ENCODE assay signal across 9 cellular contexts in the genomic region with DNA sequence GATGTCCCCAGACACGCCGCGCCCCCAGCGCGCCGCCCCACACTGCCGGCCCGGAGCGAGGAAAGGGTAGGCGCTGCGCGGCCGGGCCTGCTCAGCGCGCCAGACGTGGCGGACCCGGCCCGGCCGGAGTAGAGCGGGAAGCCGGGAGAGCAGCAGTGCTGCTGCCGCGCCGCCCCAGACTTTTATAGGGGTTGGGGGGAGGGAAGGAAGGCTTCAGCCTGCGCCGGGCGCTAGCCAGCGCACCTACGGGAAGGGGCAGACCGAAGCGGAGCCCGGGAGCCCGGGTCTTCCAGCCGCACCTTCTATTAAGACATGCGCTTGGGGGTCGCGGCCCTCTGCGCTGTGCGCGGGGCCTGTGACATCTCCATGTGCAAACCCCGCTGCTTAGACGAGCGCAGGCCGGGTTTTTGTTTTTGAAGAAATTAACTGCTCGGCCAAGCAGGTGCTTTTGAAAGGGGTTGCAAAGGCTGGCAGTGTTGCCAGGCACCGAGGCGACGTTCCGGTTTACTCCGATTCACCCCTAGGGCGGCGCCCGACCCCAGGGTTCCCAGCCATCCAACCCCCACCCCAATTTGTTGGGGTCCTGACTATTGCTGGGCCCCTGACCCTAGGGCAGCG. TPM values are rescaled to one million over a fixed set of nuclear protein-coding genes. Genes with fewer than 3 reads are reported as not detected.
DNase-seq lines count a peak whose midpoint lies in the region; ATAC-seq and TF ChIP-seq lines count a peak whose summit lies in the region.
"Had no signal": no experiment of that assay in that cellular context is flagged by ENCODE, and none has a peak within 500 bp of the region (broad histone marks: within the 10 kb centered on the region; RNA-seq: fewer than 3 reads in every experiment).

No MANE protein-coding gene starts in this region.

- H4K20me1 ChIP-seq in KMS-11 (ENCODE audit: insufficient read depth), result no peaks in the 10 kb centered on the region

- peak overlapping the region; percentile 57 for H2AFZ ChIP-seq in KMS-11 (ENCODE audit: low read depth)

- no peak overlapping the region for H3K9ac ChIP-seq in KMS-11
- H3K9ac ChIP-seq in iPS-18a (ENCODE audit: low read length), result no peak overlapping the region

- no peaks in the 10 kb centered on the region for H3K36me3 ChIP-seq in KMS-11 (ENCODE audit: insufficient read depth)
- H3K36me3 ChIP-seq in iPS-18a (ENCODE audit: control insufficient read depth, low read depth, low read length), result no peaks in the 10 kb centered on the region
- H3K36me3 ChIP-seq in thoracic aorta, result no peaks in the 10 kb centered on the region

- no peak for TF ChIP-seq CTCF in KMS-11 (conservative IDR thresholded peaks at IDR 0.05; ENCODE audit: low read depth, low read length)
- no peak for TF ChIP-seq CTCF in thoracic aorta (IDR thresholded peaks at IDR 0.05)

- H3K9me3 ChIP-seq in iPS-18a (ENCODE audit: control insufficient read depth, low read depth, low read length) (no peaks in the 10 kb centered on the region), thoracic aorta (no peaks in the 10 kb centered on the region)

- H3K27ac ChIP-seq in KMS-11 (no peak overlapping the region), iPS-18a (ENCODE audit: low read length) (no peak overlapping the region), thoracic aorta (no peak overlapping the region)

- H3K27me3 ChIP-seq in KMS-11 (ENCODE audit: insufficient read depth, low read depth), result peaks cover 61% of the 10 kb centered on the region
- H3K27me3 ChIP-seq in iPS-18a (ENCODE audit: control insufficient read depth, insufficient read depth, low read length), result peaks cover 100% of the 10 kb centered on the region
- H3K27me3 ChIP-seq in thoracic aorta (replicated peaks; ENCODE audit: insufficient read depth), result peaks cover 58% of the 10 kb centered on the region

- peaks cover 5% of the 10 kb centered on the region for H3K4me1 ChIP-seq in KMS-11 (ENCODE audit: low read depth, poor library complexity, severe bottlenecking)
- peaks cover 30% of the 10 kb centered on the region for H3K4me1 ChIP-seq in iPS-18a (ENCODE audit: control insufficient read depth, low read depth, low read length)
- peaks cover 22 to 44% of the 10 kb centered on the region in 2 donors for H3K4me1 ChIP-seq in thoracic aorta (ENCODE audit: control insufficient read depth in 1 of 2, low read depth in 2 of 2)

- H3K79me2 ChIP-seq in KMS-11 (ENCODE audit: insufficient read depth, low read depth), result no peaks in the 10 kb centered on the region

- ATAC-seq in GM19023 (IDR thresholded peaks at IDR 0.05; ENCODE audit: unreplicated experiment) (peak; percentile 21), thoracic aorta (ENCODE audit: insufficient number of reproducible peaks, low FRiP score, low read depth) (no peak)

- peak; percentile 88 for DNase-seq in DMS 273 (lab: John Stamatoyannopoulos, UW; ENCODE audit: unreplicated experiment)
- DNase-seq in activated CD4-positive, alpha-beta T cell treated with anti-CD3 and anti-CD28 coated beads, Interleukin-2, amount 50 U/mL, for 48 hours, result peak; percentile 35 to 45
- no peak for DNase-seq in thoracic aorta (ENCODE audit: low spot score)
- no peak for DNase-seq in stimulated activated CD4-positive, alpha-beta T cell treated with anti-CD3 and anti-CD28 coated beads, Interleukin-12 subunit alpha, Interleukin-12 subunit beta, amount 100 ng/mL, for 4 hours
- DNase-seq in NK-92 treated with Interleukin-12 subunit alpha and Interleukin-12 subunit beta, amount 100 ng/mL, for 24 hours (lab: John Stamatoyannopoulos, UW), result no peak

- no peak overlapping the region for H3K4me3 ChIP-seq in KMS-11 (IDR thresholded peaks at IDR 0.05; ENCODE audit: insufficient read depth, low read depth, low read length)
- H3K4me3 ChIP-seq in iPS-18a (ENCODE audit: low read length), result peak overlapping the region; percentile 69
- H3K4me3 ChIP-seq in thoracic aorta, result peak overlapping the region; percentile 63

- peak overlapping the region; percentile 33; the same call in 1 of the 2 replicates for H3K4me2 ChIP-seq in KMS-11

RNA-seq across cellular contexts. Expression of gene PAX5, which starts 0.4 kb away (rescaled TPM):
- under 1 TPM in 1 of 2 donors, not detected in 1; 0.21 TPM for total RNA-seq in thoracic aorta
- total RNA-seq: RPMI7951 had no signal

Comparison
In these comparisons a context has a peak if more than half of its experiments do, and no peak if none do; other contexts are left out.
1. DNase-seq: peak in DMS 273 (single experiment) and activated CD4-positive, alpha-beta T cell treated with anti-CD3 and anti-CD28 coated beads, Interleukin-2, amount 50 U/mL, for 48 hours (2 of 2); none in thoracic aorta (single experiment), stimulated activated CD4-positive, alpha-beta T cell treated with anti-CD3 and anti-CD28 coated beads, Interleukin-12 subunit alpha, Interleukin-12 subunit beta, amount 100 ng/mL, for 4 hours (single experiment) and NK-92 treated with Interleukin-12 subunit alpha and Interleukin-12 subunit beta, amount 100 ng/mL, for 24 hours (single experiment).